Comparison of ENCODE assay signal across 13 cellular contexts in genomic region chr22:37053310-37054077, GRCh38. TPM values are rescaled to one million over a fixed set of nuclear protein-coding genes. Genes with fewer than 3 reads are reported as not detected.
DNase-seq lines count a peak whose midpoint lies in the region; ATAC-seq, FAIRE-seq and TF ChIP-seq lines count a peak whose summit lies in the region.
"Had no signal": no experiment of that assay in that cellular context is flagged by ENCODE, and none has a peak within 500 bp of the region (broad histone marks: within the 10 kb centered on the region; RNA-seq: fewer than 3 reads in every experiment).

No MANE protein-coding gene starts in this region.

- FAIRE-seq in GM19239 (lab: Jason Lieb, UNC) = no peak
- FAIRE-seq: A204.1 had no signal

- H3K9me3 ChIP-seq in WERI-Rb-1 (ENCODE audit: severe bottlenecking) = no peaks in the 10 kb centered on the region

- ATAC-seq in HG03571 (IDR thresholded peaks at IDR 0.05; ENCODE audit: unreplicated experiment) (no peak), GM21825 (IDR thresholded peaks at IDR 0.05; ENCODE audit: unreplicated experiment) (no peak)
- ATAC-seq: Panc1 had no signal

- no peak for TF ChIP-seq CTCF in WERI-Rb-1 (IDR thresholded peaks at IDR 0.05; ENCODE audit: low read depth, low read length)
- TF ChIP-seq CTCF in fibroblast of the aortic adventitia (IDR thresholded peaks at IDR 0.05; ENCODE audit: insufficient read depth, low read length) = no peak

- peak; percentile 46 for DNase-seq in NCI-H82 (lab: John Stamatoyannopoulos, UW)
- DNase-seq in NCI-H82 treated with DMSO at 0.1 percent for 48 hours (lab: John Stamatoyannopoulos, UW; ENCODE audit: unreplicated experiment) = no peak
- no peak for DNase-seq in WERI-Rb-1
- peak; percentile 15 for DNase-seq in fibroblast of the aortic adventitia (ENCODE audit: low read depth)
- DNase-seq in posterior cingulate gyrus = peak in 8 of 10 donors; percentile 37 to 93 (median 59)
- DNase-seq in GM19239 (ENCODE audit: insufficient read length, low spot score) = no peak
- DNase-seq: Karpas-422 had no signal

- H3K27ac ChIP-seq in WERI-Rb-1 = peak overlapping the region; percentile 89
- H3K27ac ChIP-seq: parathyroid adenoma had no signal

- peak overlapping the region; percentile 21 for H3K4me3 ChIP-seq in WERI-Rb-1 (ENCODE audit: low read depth, low read length)
- H3K4me3 ChIP-seq in fibroblast of the aortic adventitia (ENCODE audit: low read depth, low read length) = no peak overlapping the region

- intact Hi-C loops in posterior cingulate gyrus (cut with DNase I) = no loop called here

- no peaks in the 10 kb centered on the region for H3K27me3 ChIP-seq in WERI-Rb-1 (ENCODE audit: insufficient read depth, low read depth, severe bottlenecking)

- H3K36me3 ChIP-seq in WERI-Rb-1 = peaks cover 34% of the 10 kb centered on the region

RNA-seq across cellular contexts. Expression of gene KCTD17, which starts 2.0 kb away (rescaled TPM):
- 25.2 and 25.6 TPM in 2 replicates for total RNA-seq in fibroblast of the aortic adventitia (ENCODE audit: low replicate concordance)

RNA-seq across cellular contexts. Expression of gene MPST, which starts 34.0 kb away (rescaled TPM):
- 31.9 and 48.9 TPM in 2 replicates for total RNA-seq in fibroblast of the aortic adventitia (ENCODE audit: low replicate concordance)

RNA-seq across cellular contexts. Expression of gene TST, which starts 34.2 kb away (rescaled TPM):
- 13.7 and 17.1 TPM in 2 replicates for total RNA-seq in fibroblast of the aortic adventitia (ENCODE audit: low replicate concordance)

RNA-seq across cellular contexts. Expression of gene TMPRSS6, which starts 56.0 kb away (rescaled TPM):
- not detected in 2 replicates for total RNA-seq in fibroblast of the aortic adventitia (ENCODE audit: low replicate concordance)
- total RNA-seq: G401 had no signal

Comparison
In these comparisons a context has a peak if more than half of its experiments do, and no peak if none do; other contexts are left out.
1. DNase-seq: peak in NCI-H82 (single experiment), fibroblast of the aortic adventitia (single experiment) and posterior cingulate gyrus (8 of 10); none in NCI-H82 treated with DMSO at 0.1 percent for 48 hours (single experiment), WERI-Rb-1 (single experiment) and GM19239 (single experiment).